In the genomic region with DNA sequence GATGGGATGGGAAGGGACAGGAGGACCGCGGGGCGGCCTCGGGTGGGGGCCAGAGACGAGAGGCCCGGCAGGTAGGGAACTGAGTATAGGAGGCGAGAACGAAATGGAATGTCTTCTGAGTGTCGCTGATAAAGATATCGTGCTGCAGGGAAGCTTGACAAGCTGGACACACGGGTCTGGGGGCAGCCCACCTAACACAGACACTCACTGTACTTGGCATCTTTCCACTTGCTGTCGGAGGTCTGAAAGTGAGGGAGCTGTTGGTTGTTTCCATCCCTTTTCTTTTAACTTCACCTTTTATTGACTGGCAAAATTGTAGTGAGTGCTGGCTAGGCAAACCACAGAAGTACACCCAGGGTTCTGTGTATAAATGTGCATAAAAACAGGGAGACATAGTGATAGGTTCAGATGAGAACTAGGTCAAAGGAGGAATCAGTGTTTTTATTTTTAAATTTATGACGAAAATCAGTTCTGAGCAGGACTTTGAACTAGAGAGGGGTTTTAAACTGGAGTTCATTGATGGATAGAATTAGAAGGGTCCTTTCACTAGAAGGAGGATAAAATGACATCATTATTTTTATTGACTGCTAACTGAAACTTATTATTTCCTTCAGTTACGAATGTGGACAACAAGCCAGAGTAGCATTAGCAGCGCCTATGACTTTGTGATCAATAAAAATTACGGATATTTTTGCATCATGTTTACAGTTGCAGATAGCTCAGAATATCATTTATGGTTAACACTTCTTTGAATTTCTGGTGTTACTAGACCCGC, we compare ENCODE assay signal across 8 cellular contexts. TPM values are rescaled to one million over a fixed set of nuclear protein-coding genes. Genes with fewer than 3 reads are reported as not detected.
DNase-seq lines count a peak whose midpoint lies in the region; ATAC-seq, FAIRE-seq and TF ChIP-seq lines count a peak whose summit lies in the region.

No MANE protein-coding gene starts in this region.

- H3K27me3 ChIP-seq in DND-41 (ENCODE audit: insufficient read depth, low read length, poor library complexity) (no peaks in the 10 kb centered on the region), K562 (ENCODE audit: control insufficient read depth in 2 of 2, insufficient read depth in 2 of 2, low read length in 2 of 2) (no peaks in the 10 kb centered on the region), tibial nerve (no peaks in the 10 kb centered on the region)

- in situ Hi-C loops in K562 (cut with MboI), result loop anchor here (25.0 kb wide), 1 partner anchor 1225 kb away; no protein-coding TSS in a partner anchor

- peaks cover 9% of the 10 kb centered on the region; the same call in 1 of the 2 replicates for H3K36me3 ChIP-seq in DND-41 (ENCODE audit: insufficient read depth, low read length)
- H3K36me3 ChIP-seq in K562 (ENCODE audit: control insufficient read depth, insufficient read depth, low read length), result peaks cover 29% of the 10 kb centered on the region; the same call in 1 of the 3 replicates
- peaks cover 0 to 16% (median 0%) of the 10 kb centered on the region in 3 donors for H3K36me3 ChIP-seq in tibial nerve

- H3K9ac ChIP-seq in DND-41 (ENCODE audit: low read depth, low read length) (peak overlapping the region; percentile 83), K562 (ENCODE audit: insufficient read depth in 1 of 2, low read depth in 2 of 2, low read length in 2 of 2) (peak overlapping the region; percentile 91 to 97)

- WGBS in K562 (ENCODE audit: insufficient coverage, low coverage, missing lambda C conversion rate), result 2% methylated on average over 17 of the region's 17 CpGs
- WGBS in lower leg skin, 2 donors, result 10 to 11% methylated on average over 17 of the region's 17 CpGs
- WGBS in tibial nerve, 2 donors, result 8 to 12% methylated on average over 17 of the region's 17 CpGs

- H3K9me3 ChIP-seq in DND-41 (ENCODE audit: insufficient read depth, low read length, severe bottlenecking) (no peaks in the 10 kb centered on the region), K562 (replicated peaks; ENCODE audit: control insufficient read depth, insufficient read depth, low read depth, low read length) (no peaks in the 10 kb centered on the region), tibial nerve (no peaks in the 10 kb centered on the region)

- CTCF ChIA-PET in K562 (lab: Yijun Ruan, JAX; ENCODE audit: low intra/inter-chr PET ratio), result interaction anchor here (0.7 kb wide), 1 partner anchor 108 kb away, joined by 3 read pairs; no protein-coding TSS in a partner anchor

- TF ChIP-seq CTCF in DND-41 (IDR thresholded peaks at IDR 0.05; ENCODE audit: borderline replicate concordance, extremely low read depth, low read length, poor library complexity, severe bottlenecking) (no peak), LNCaP clone FGC (IDR thresholded peaks at IDR 0.05; ENCODE audit: control insufficient read depth, extremely low read depth, insufficient read depth) (no peak), K562 (IDR thresholded peaks at IDR 0.05 in 2 of 3, conservative IDR thresholded peaks at IDR 0.05 in 1 of 3; ENCODE audit: insufficient read depth in 2 of 3, low read depth in 1 of 3, low read length in 3 of 3) (no peak), lower leg skin (IDR thresholded peaks at IDR 0.05) (no peak), tibial nerve (IDR thresholded peaks at IDR 0.05) (no peak)

- TSS peak; percentile 60 for BruUV-seq in K562 (replicated peaks; lab: Mats Ljungman, UMichigan)

- TF ChIP-seq EP300 in K562 (IDR thresholded peaks at IDR 0.05; ENCODE audit: low read length), result no peak
- TF ChIP-seq EP300 in tibial nerve (IDR thresholded peaks at IDR 0.05), result no peak

- H3K4me1 ChIP-seq in DND-41 (ENCODE audit: insufficient read depth, low read length) (peaks cover 34% of the 10 kb centered on the region), K562 (replicated peaks in 1 of 2; ENCODE audit: control insufficient read depth in 2 of 2, insufficient read depth in 2 of 2, low read length in 2 of 2) (peaks cover 18 to 24% of the 10 kb centered on the region in 2 experiments; a peak in 4 of 5 replicates), tibial nerve (peaks cover 0 to 24% (median 14%) of the 10 kb centered on the region in 4 donors)

- no peaks in the 10 kb centered on the region for H3K9me1 ChIP-seq in K562 (ENCODE audit: control insufficient read depth, insufficient read depth, low read length)

- no peak for DNase-seq in DND-41
- DNase-seq in LNCaP clone FGC (ENCODE audit: low read depth), result no peak
- peak in 2 of 4 experiments; percentile 68 to 77 for DNase-seq in K562 (ENCODE audit: extremely low read depth in 1 of 4, low spot score in 3 of 4)
- DNase-seq in lower leg skin (ENCODE audit: low spot score in 2 of 2), result no peak
- DNase-seq in tibial nerve (ENCODE audit: low spot score in 2 of 2), result no peak
- no peak for DNase-seq in ureter (ENCODE audit: low spot score)

- H4K20me1 ChIP-seq in DND-41 (ENCODE audit: insufficient read depth, low read length), result peaks cover 11% of the 10 kb centered on the region
- no peaks in the 10 kb centered on the region for H4K20me1 ChIP-seq in K562 (replicated peaks; ENCODE audit: control insufficient read depth, insufficient read depth, low read length)

- H3K4me2 ChIP-seq in DND-41 (ENCODE audit: insufficient read depth, low read length), result peak overlapping the region; percentile 77
- H3K4me2 ChIP-seq in K562 (ENCODE audit: insufficient read depth, low read length), result peak overlapping the region; percentile 99

- H3K27ac ChIP-seq in DND-41 (ENCODE audit: low read length) (peak overlapping the region; percentile 63), K562 (ENCODE audit: extremely low read depth, low read depth, low read length) (peak overlapping the region; percentile 99), tibial nerve (peak overlapping the region; percentile 79 to 89 (median 85))

- peak overlapping the region; percentile 77 to 97; a peak in 3 of 4 replicates for H3K4me3 ChIP-seq in DND-41 (ENCODE audit: low read depth in 1 of 2, low read length in 2 of 2)
- H3K4me3 ChIP-seq in LNCaP clone FGC (ENCODE audit: low read depth, low read length), result peak overlapping the region; percentile 93
- H3K4me3 ChIP-seq in K562, result peak overlapping the region; percentile 97
- H3K4me3 ChIP-seq in lower leg skin (ENCODE audit: low read depth, poor library complexity, severe bottlenecking), result peak overlapping the region; percentile 100
- H3K4me3 ChIP-seq in tibial nerve, result peak overlapping the region; percentile 88 to 96 (median 94)

- intact Hi-C loops in K562 (cut with micrococcal nuclease) (loop anchor here (5.0 kb wide), 1 partner anchor 75 kb away; no protein-coding TSS in a partner anchor), lower leg skin (cut with DNase I; ENCODE audit: low total_unique reads) (no loop called here)

- no peak for TF ChIP-seq POLR2A in K562 (conservative IDR thresholded peaks at IDR 0.05)
- TF ChIP-seq POLR2A in lower leg skin (IDR thresholded peaks at IDR 0.05), result no peak
- TF ChIP-seq POLR2A in tibial nerve (IDR thresholded peaks at IDR 0.05), result no peak

- ATAC-seq in DND-41 (ENCODE audit: insufficient read depth, low read depth) (peak; percentile 18; the same call in 2 of the 3 replicates), GM21447 (IDR thresholded peaks at IDR 0.05; ENCODE audit: unreplicated experiment) (peak; percentile 38), K562 (peak; percentile 77), HG03469 (IDR thresholded peaks at IDR 0.05; ENCODE audit: unreplicated experiment) (no peak)

- POLR2A ChIA-PET in K562 (lab: Yijun Ruan, JAX), result interaction anchor here (0.6 to 4.0 kb wide), 6 partner anchors 11 to 50 kb away, joined by 3 to 36 read pairs (median 6); a partner anchor contains a TSS

- H3K79me2 ChIP-seq in DND-41 (ENCODE audit: insufficient read depth, low read length) (peaks cover 53% of the 10 kb centered on the region), K562 (ENCODE audit: control insufficient read depth, insufficient read depth, low read length) (peaks cover 59% of the 10 kb centered on the region)

- no peak for FAIRE-seq in K562 (lab: Jason Lieb, UNC)

- H2AFZ ChIP-seq in DND-41 (ENCODE audit: low read depth, low read length), result peak overlapping the region; percentile 78
- peak overlapping the region; percentile 90 for H2AFZ ChIP-seq in K562 (ENCODE audit: low read depth, low read length)

- TF ChIP-seq RAD21 in K562 (CRISPR knock-in tag; conservative IDR thresholded peaks at IDR 0.05 in 1 of 2, IDR thresholded peaks at IDR 0.05 in 1 of 2), result no peak

RNA-seq across cellular contexts. Expression of a gene that starts 0.8 kb away (rescaled TPM):
- 147 and 326 TPM in 2 replicates for total RNA-seq in K562 (2011; cell fraction: chromatin; rRNA removed; ENCODE audit: low replicate concordance)
- total RNA-seq in K562 (2011; cell fraction: nucleolus; rRNA removed), result 62.2 and 74.2 TPM in 2 replicates
- total RNA-seq in K562 (2011; cell fraction: nucleoplasm; rRNA removed), result 130 and 154 TPM in 2 replicates
- 45.3 and 46.0 TPM in 2 replicates for total RNA-seq in K562 (2014; rRNA removed)
- 66.1 and 71.7 TPM in 2 replicates for total RNA-seq in K562 (2014; rRNA removed; fragmentation: Illumina TruSeq; extraction: Trizol)
- 52.8 and 56.8 TPM in 2 replicates for total RNA-seq in K562 (2015; rRNA removed; fragmentation: Illumina TruSeq; extraction: Trizol)
- 62.1 and 65.6 TPM in 2 replicates for total RNA-seq in K562 (2021)
- 36.3 TPM in 2 replicates for polyA plus RNA-seq in K562 (2011; rRNA removed)
- polyA plus RNA-seq in K562 (2011; cell fraction: cytosol; rRNA removed), result 12.1 and 18.4 TPM in 2 replicates
- polyA plus RNA-seq in K562 (2011; cell fraction: nucleus; rRNA removed), result 43.5 and 52.1 TPM in 2 replicates
- 24.5 and 24.6 TPM in 2 replicates for polyA plus RNA-seq in K562 (2012)
- 40.7 and 45.5 TPM in 2 replicates for polyA plus RNA-seq in K562 (2014; fragmentation: Illumina TruSeq; extraction: Trizol)
- 10 to 100 TPM in 1 of 2 experiments, 1 to 10 TPM in 1; 9.5 to 12.0 TPM for polyA plus RNA-seq in K562 (2014; fragmentation: Nextera tagmentation; extraction: Ambion mirVana)
- 25.7 and 28.6 TPM in 2 replicates for polyA plus RNA-seq in K562 (2014; rRNA removed)
- 96.0 and 122 TPM in 2 replicates for polyA minus RNA-seq in K562 (2011; rRNA and poly(A)+ RNA removed)
- polyA minus RNA-seq in K562 (2011; cell fraction: cytosol; rRNA and poly(A)+ RNA removed), result 42.0 and 47.0 TPM in 2 replicates
- polyA minus RNA-seq in K562 (2011; cell fraction: nucleus; rRNA and poly(A)+ RNA removed), result 42.1 and 80.3 TPM in 2 replicates
- total RNA-seq in lower leg skin, result 10 to 100 TPM; 50.9 to 79.0 (median 53.4) TPM
- total RNA-seq in tibial nerve, result 10 to 100 TPM; 56.8 to 66.6 (median 63.9) TPM
- total RNA-seq in ureter, result 54.6 TPM

RNA-seq across cellular contexts. Expression of a gene that starts 21.3 kb away (rescaled TPM):
- total RNA-seq in K562 (2011; cell fraction: chromatin; rRNA removed; ENCODE audit: low replicate concordance), result 366 and 632 TPM in 2 replicates
- total RNA-seq in K562 (2011; cell fraction: nucleolus; rRNA removed), result 590 and 687 TPM in 2 replicates
- total RNA-seq in K562 (2011; cell fraction: nucleoplasm; rRNA removed), result 558 and 752 TPM in 2 replicates
- total RNA-seq in K562 (2014; rRNA removed) (96.5 and 110 TPM in 2 replicates), K562 (2014; rRNA removed; fragmentation: Illumina TruSeq; extraction: Trizol) (64.8 and 71.7 TPM in 2 replicates), K562 (2015; rRNA removed; fragmentation: Illumina TruSeq; extraction: Trizol) (54.3 and 55.1 TPM in 2 replicates), K562 (2021) (215 and 223 TPM in 2 replicates), lower leg skin (10 to 100 TPM; 55.9 to 72.3 (median 65.7) TPM), tibial nerve (100 to 1,000 TPM in 1 of 4 donors, 10 to 100 TPM in 3; 59.0 to 140 (median 84.9) TPM), ureter (224 TPM)
- polyA plus RNA-seq in K562 (2011; rRNA removed) (124 and 160 TPM in 2 replicates), K562 (2014; fragmentation: Illumina TruSeq; extraction: Trizol) (222 and 265 TPM in 2 replicates), K562 (2014; fragmentation: Nextera tagmentation; extraction: Ambion mirVana) (100 to 1,000 TPM in 1 of 2 experiments, 10 to 100 TPM in 1; 48.0 to 113 TPM), K562 (2014; rRNA removed) (156 and 169 TPM in 2 replicates)
- polyA plus RNA-seq in K562 (2011; cell fraction: cytosol; rRNA removed), result 64.7 and 120 TPM in 2 replicates
- 65.0 and 135 TPM in 2 replicates for polyA plus RNA-seq in K562 (2011; cell fraction: nucleus; rRNA removed)
- polyA plus RNA-seq in K562 (2012), result 209 and 415 TPM in 2 replicates
- polyA minus RNA-seq in K562 (2011; rRNA and poly(A)+ RNA removed), result 183 and 250 TPM in 2 replicates
- 152 and 186 TPM in 2 replicates for polyA minus RNA-seq in K562 (2011; cell fraction: cytosol; rRNA and poly(A)+ RNA removed)
- polyA minus RNA-seq in K562 (2011; cell fraction: nucleus; rRNA and poly(A)+ RNA removed), result 35.9 and 116 TPM in 2 replicates
